In genomic region chr12:459430-460258, GRCh38 we compare ENCODE assay signal across 8 cellular contexts. TPM values are rescaled to one million over a fixed set of nuclear protein-coding genes. Genes with fewer than 3 reads are reported as not detected.
DNase-seq lines count a peak whose midpoint lies in the region; ATAC-seq and TF ChIP-seq lines count a peak whose summit lies in the region.

TSS of gene B4GALNT3 (plus strand) at chr12:459939. CDS start at chr12:460377, 438 bp downstream.

- DNase-seq in AG04449 (ENCODE audit: low read depth, low spot score) = no peak
- peak; percentile 54 for DNase-seq in HCT116 (ENCODE audit: low read depth, low spot score)
- DNase-seq in RWPE1 (ENCODE audit: low spot score) = peak; percentile 64
- peak; percentile 48 for DNase-seq in activated naive CD8-positive, alpha-beta T cell treated with anti-CD3 and anti-CD28 coated beads for 36 hours
- peak; percentile 82 for DNase-seq in left ventricle myocardium superior
- DNase-seq in NCI-H446 treated with DMSO at 0.1 percent for 48 hours (lab: John Stamatoyannopoulos, UW) = no peak

- H3K27me3 Mint-ChIP-seq in activated naive CD8-positive, alpha-beta T cell treated with anti-CD3 and anti-CD28 coated beads for 36 hours = peaks cover 52% of the 10 kb centered on the region

- peak within 1 kb of the TSS; percentile 99 for H2AFZ ChIP-seq in HCT116 (ENCODE audit: low read depth, low read length, poor library complexity, severe bottlenecking)

- H3K9me2 ChIP-seq in HCT116 (ENCODE audit: insufficient read depth) = no peaks in the 10 kb centered on the region

- H3K9ac ChIP-seq in HCT116 (ENCODE audit: low read length) (peak within 1 kb of the TSS; percentile 59), rectal smooth muscle tissue (ENCODE audit: low read length) (peak within 1 kb of the TSS; percentile 12)

- peak within 1 kb of the TSS; percentile 91 for H3K4me2 ChIP-seq in HCT116 (ENCODE audit: low read length)

- H3K9me3 ChIP-seq in HCT116 (ENCODE audit: control insufficient read depth in 1 of 2, insufficient read depth in 1 of 2, low read depth in 1 of 2, low read length in 2 of 2) = no peaks in the 10 kb centered on the region

- H3K36me3 Mint-ChIP-seq in activated naive CD8-positive, alpha-beta T cell treated with anti-CD3 and anti-CD28 coated beads for 36 hours = no peaks in the 10 kb centered on the region

- peaks cover 7% of the 10 kb centered on the region for H3K4me1 Mint-ChIP-seq in activated naive CD8-positive, alpha-beta T cell treated with anti-CD3 and anti-CD28 coated beads for 36 hours

- BruUV-seq in HCT116 (replicated peaks; lab: Mats Ljungman, UMichigan) = no TSS peak

- H3K4me3 ChIP-seq in AG04449 (ENCODE audit: low read depth, low read length) = peak within 1 kb of the TSS; percentile 46
- peak within 1 kb of the TSS; percentile 51 to 61 for H3K4me3 ChIP-seq in HCT116 (replicated peaks in 1 of 2; ENCODE audit: low read depth in 1 of 2, low read length in 2 of 2)
- H3K4me3 ChIP-seq in rectal smooth muscle tissue (ENCODE audit: low read length) = peak within 1 kb of the TSS; percentile 75

- POLR2A ChIA-PET in AG04449 (lab: Yijun Ruan, JAX) = no interaction called here
- POLR2A ChIA-PET in HCT116 (lab: Charles Lee) = no interaction called here
- POLR2A ChIA-PET in RWPE1 (lab: Yijun Ruan, JAX; ENCODE audit: low non-redundant PET) = no interaction called here

- H3K79me2 ChIP-seq in HCT116 (ENCODE audit: insufficient read depth, low read length) = no peaks in the 10 kb centered on the region

- no peak for TF ChIP-seq RAD21 in HCT116 (IDR thresholded peaks at IDR 0.05; ENCODE audit: low read depth)

- TF ChIP-seq CTCF in AG04449 (IDR thresholded peaks at IDR 0.05; ENCODE audit: insufficient read depth, low read length, missing control alignments) (no peak), HCT116 (IDR thresholded peaks at IDR 0.05 in 2 of 3, conservative IDR thresholded peaks at IDR 0.05 in 1 of 3; ENCODE audit: borderline replicate concordance in 1 of 3, insufficient read depth in 1 of 3, low read depth in 2 of 3, low read length in 2 of 3) (no peak), RWPE1 (conservative IDR thresholded peaks at IDR 0.05; ENCODE audit: low read depth) (no peak)

- H3K4me1 ChIP-seq in HCT116 (ENCODE audit: control insufficient read depth in 1 of 2, insufficient read depth in 2 of 2, low read length in 2 of 2) (peaks cover 28 to 49% of the 10 kb centered on the region in 2 experiments), rectal smooth muscle tissue (ENCODE audit: control insufficient read depth, insufficient read depth, low read length) (peaks cover 5% of the 10 kb centered on the region)

- H3K27ac ChIP-seq in HCT116 (ENCODE audit: low read depth, low read length) (peak within 1 kb of the TSS; percentile 49; the same call in 1 of the 2 replicates), RWPE1 (no peak within 1 kb of the TSS), rectal smooth muscle tissue (ENCODE audit: low read depth, low read length) (no peak within 1 kb of the TSS)

- no peaks in the 10 kb centered on the region for H3K9me3 Mint-ChIP-seq in activated naive CD8-positive, alpha-beta T cell treated with anti-CD3 and anti-CD28 coated beads for 36 hours

- ATAC-seq in HCT116 (peak; percentile 92), left ventricle myocardium superior (peak; percentile 76), GM21360 (IDR thresholded peaks at IDR 0.05; ENCODE audit: unreplicated experiment) (no peak)

- H4K20me1 ChIP-seq in HCT116 (ENCODE audit: insufficient read depth) = no peaks in the 10 kb centered on the region

- TF ChIP-seq POLR2A in HCT116 (IDR thresholded peaks at IDR 0.05; ENCODE audit: borderline replicate concordance, extremely low read depth, insufficient read depth, insufficient read length) = no peak

- intact Hi-C loops in HCT116 (cut with micrococcal nuclease) (no loop called here), left ventricle myocardium superior (cut with micrococcal nuclease) (loop anchor here (5.0 kb wide), 2 partner anchors 43 to 88 kb away; no protein-coding TSS in a partner anchor)

- H3K27ac Mint-ChIP-seq in activated naive CD8-positive, alpha-beta T cell treated with anti-CD3 and anti-CD28 coated beads for 36 hours = no peak within 1 kb of the TSS

- CTCF ChIA-PET in AG04449 (lab: Yijun Ruan, JAX) = interaction anchor here (1.0 to 12.0 kb wide), 2 partner anchors 19 to 88 kb away, joined by 5 to 157 read pairs; no protein-coding TSS in a partner anchor
- CTCF ChIA-PET in HCT116 (lab: Charles Lee) = no interaction called here
- CTCF ChIA-PET in RWPE1 (lab: Yijun Ruan, JAX) = no interaction called here

- peak within 1 kb of the TSS; percentile 78 for H3K4me3 Mint-ChIP-seq in activated naive CD8-positive, alpha-beta T cell treated with anti-CD3 and anti-CD28 coated beads for 36 hours

- H3K36me3 ChIP-seq in HCT116 (ENCODE audit: control insufficient read depth in 1 of 2, insufficient read depth in 2 of 2, low read length in 2 of 2) (no peaks in the 10 kb centered on the region), rectal smooth muscle tissue (ENCODE audit: control insufficient read depth, insufficient read depth, low read length) (no peaks in the 10 kb centered on the region)

- no peaks in the 10 kb centered on the region for H3K27me3 ChIP-seq in HCT116 (ENCODE audit: insufficient read depth, low read length)
- peaks cover 5% of the 10 kb centered on the region for H3K27me3 ChIP-seq in rectal smooth muscle tissue (ENCODE audit: control insufficient read depth, insufficient read depth, low read length)

- RAD21 ChIA-PET in HCT116 (lab: Charles Lee; ENCODE audit: low non-redundant PET in 1 of 2, low total read pairs in 2 of 2, uncharacterized antibody in 2 of 2, unreplicated experiment in 2 of 2) = no interaction called here

TF ChIP-seq in HCT116, 20 proteins besides CTCF, POLR2A, EP300 and RAD21:
- TF ChIP-seq POLR2AphosphoS5 (IDR thresholded peaks at IDR 0.05; ENCODE audit: low read depth, low read length) (peak; percentile 64), TCF7L2 (IDR thresholded peaks at IDR 0.05; ENCODE audit: borderline replicate concordance, extremely low read depth, insufficient read depth, insufficient read length) (no peak), YY1 (IDR thresholded peaks at IDR 0.05; ENCODE audit: extremely low read depth, insufficient replicate concordance, low read depth, low read length) (peak; percentile 25), EGR1 (IDR thresholded peaks at IDR 0.05; ENCODE audit: low read depth) (peak; percentile 58; the same call in 1 of the 2 replicates)
- TF ChIP-seq, protein P1, sequence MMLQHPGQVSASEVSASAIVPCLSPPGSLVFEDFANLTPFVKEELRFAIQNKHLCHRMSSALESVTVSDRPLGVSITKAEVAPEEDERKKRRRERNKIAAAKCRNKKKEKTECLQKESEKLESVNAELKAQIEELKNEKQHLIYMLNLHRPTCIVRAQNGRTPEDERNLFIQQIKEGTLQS (IDR thresholded peaks at IDR 0.05) = no peak
- TF ChIP-seq, protein P2, sequence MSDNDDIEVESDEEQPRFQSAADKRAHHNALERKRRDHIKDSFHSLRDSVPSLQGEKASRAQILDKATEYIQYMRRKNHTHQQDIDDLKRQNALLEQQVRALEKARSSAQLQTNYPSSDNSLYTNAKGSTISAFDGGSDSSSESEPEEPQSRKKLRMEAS (IDR thresholded peaks at IDR 0.05) = peak; percentile 77

RNA-seq across cellular contexts. Expression of gene B4GALNT3, which starts in this region (rescaled TPM):
- total RNA-seq in HCT116 (2021; ENCODE audit: unreplicated experiment) = 18.2 TPM
- polyA plus RNA-seq in HCT116 (2012) = 9.1 and 10.6 TPM in 2 replicates
- 1 to 10 TPM in 1 of 2 experiments, under 1 TPM in 1; 0.66 to 1.1 TPM for total RNA-seq in activated naive CD8-positive, alpha-beta T cell treated with anti-CD3 and anti-CD28 coated beads for 36 hours
- total RNA-seq in left ventricle myocardium superior = 49.6 TPM

Comparison
In these comparisons a context has a peak if more than half of its experiments do, and no peak if none do; other contexts are left out.
1. DNase-seq: peak in HCT116 (single experiment), RWPE1 (single experiment), activated naive CD8-positive, alpha-beta T cell treated with anti-CD3 and anti-CD28 coated beads for 36 hours (single experiment) and left ventricle myocardium superior (single experiment); none in AG04449 (single experiment) and NCI-H446 treated with DMSO at 0.1 percent for 48 hours (single experiment).
2. Peak in every context shown above with its lines, with median percentiles within 50 percentile points of each other: H3K4me3 ChIP-seq.